13 cellular contexts compared by ENCODE assay signal in the genomic region with DNA sequence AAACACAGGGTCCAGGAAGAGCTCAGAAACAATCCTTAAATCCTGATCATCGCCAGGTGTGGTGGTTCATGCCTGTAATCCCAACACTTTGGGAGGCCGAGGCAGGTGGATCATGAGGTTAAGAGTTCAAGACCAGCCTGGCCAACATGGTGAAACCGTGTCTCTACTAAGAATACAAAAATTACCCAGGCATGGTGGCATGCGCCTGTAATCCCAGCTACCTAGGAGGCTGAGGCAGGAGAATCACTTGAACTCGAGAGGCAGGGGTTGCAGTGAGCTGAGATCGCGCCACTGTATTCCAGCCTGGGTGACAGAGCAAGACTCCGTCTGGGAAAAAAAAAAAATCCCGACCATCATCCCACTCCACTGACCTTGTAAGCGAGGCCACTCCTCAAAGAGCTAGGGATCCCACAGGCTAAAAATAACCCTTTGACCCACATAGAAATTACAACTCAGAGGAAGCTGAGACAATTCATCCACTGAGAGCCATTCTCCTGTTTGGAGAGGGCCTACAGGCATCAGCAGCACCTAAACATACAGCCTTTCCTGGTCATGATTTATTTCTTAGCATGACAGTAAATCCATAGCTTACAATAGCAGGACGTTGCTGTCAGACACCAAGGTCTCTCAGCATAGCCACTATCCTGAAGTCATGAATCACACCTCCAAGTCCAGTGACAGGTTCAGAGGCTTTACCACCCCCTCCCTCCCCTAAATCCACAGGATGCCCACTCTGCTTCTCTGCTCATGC.
A peak's percentile ranks its signal among the peaks of the same experiment; 100 is the strongest.
DNase-seq lines count a peak whose midpoint lies in the region; ATAC-seq, FAIRE-seq and TF ChIP-seq lines count a peak whose summit lies in the region.
"Had no signal": no experiment of that assay in that cellular context is flagged by ENCODE, and none has a peak within 500 bp of the region (broad histone marks: within the 10 kb centered on the region; RNA-seq: fewer than 3 reads in every experiment).

No MANE protein-coding gene starts in this region.

- intact Hi-C loops in Panc1 (cut with micrococcal nuclease; ENCODE audit: unreplicated experiment): no loop called here
- intact Hi-C loops in left ventricle myocardium inferior (cut with micrococcal nuclease): no loop called here

- BruUV-seq in Panc1 (replicated peaks; lab: Mats Ljungman, UMichigan): no TSS peak

- no peak overlapping the region for H3K27ac ChIP-seq in CD8-positive, alpha-beta memory T cell (ENCODE audit: low read depth, low read length)
- peak overlapping the region; percentile 40; the same call in 1 of the 2 replicates for H3K27ac ChIP-seq in Panc1 (ENCODE audit: low read length)
- H3K27ac ChIP-seq in left ventricle myocardium inferior (replicated peaks): peak overlapping the region; percentile 28
- peak overlapping the region; percentile 76 for H3K27ac ChIP-seq in parathyroid adenoma
- H3K27ac ChIP-seq: neutrophil, upper lobe of right lung had no signal

- H3K27me3 Mint-ChIP-seq in CD8-positive, alpha-beta memory T cell: no peaks in the 10 kb centered on the region
- H3K27me3 Mint-ChIP-seq in progenitor cell of endocrine pancreas: no peaks in the 10 kb centered on the region

- peak overlapping the region in 3 of 7 donors; percentile 17 to 48 (median 42) for H3K4me3 Mint-ChIP-seq in CD8-positive, alpha-beta memory T cell
- H3K4me3 Mint-ChIP-seq in progenitor cell of endocrine pancreas (ENCODE audit: low read depth): no peak overlapping the region

- H3K4me1 ChIP-seq in CD8-positive, alpha-beta memory T cell (ENCODE audit: insufficient read depth, low read length): peaks cover 10% of the 10 kb centered on the region
- peaks cover 29% of the 10 kb centered on the region for H3K4me1 ChIP-seq in Panc1 (ENCODE audit: control insufficient read depth, insufficient read depth, low read length)
- H3K4me1 ChIP-seq in left ventricle myocardium inferior: peaks cover 62% of the 10 kb centered on the region
- H3K4me1 ChIP-seq in parathyroid adenoma: peaks cover 16% of the 10 kb centered on the region

- peaks cover 67 to 82% (median 76%) of the 10 kb centered on the region in 3 donors for H3K4me1 Mint-ChIP-seq in CD8-positive, alpha-beta memory T cell
- H3K4me1 Mint-ChIP-seq in progenitor cell of endocrine pancreas (ENCODE audit: low read depth): peaks cover 21% of the 10 kb centered on the region

- TF ChIP-seq CTCF in Panc1 (IDR thresholded peaks at IDR 0.05) (no peak), left ventricle myocardium inferior (IDR thresholded peaks at IDR 0.05; ENCODE audit: borderline replicate concordance) (no peak), parathyroid adenoma (IDR thresholded peaks at IDR 0.05) (no peak), D721Med (IDR thresholded peaks at IDR 0.05; ENCODE audit: insufficient read depth, missing control alignments) (no peak), progenitor cell of endocrine pancreas (IDR thresholded peaks at IDR 0.05; ENCODE audit: unreplicated experiment) (no peak)

- H3K27ac Mint-ChIP-seq in CD8-positive, alpha-beta memory T cell: peak overlapping the region in 5 of 8 donors; percentile 4 to 72 (median 44)
- no peak overlapping the region for H3K27ac Mint-ChIP-seq in progenitor cell of endocrine pancreas

- H3K9me3 ChIP-seq in CD8-positive, alpha-beta memory T cell (ENCODE audit: low read length): no peaks in the 10 kb centered on the region
- H3K9me3 ChIP-seq in Panc1 (ENCODE audit: control insufficient read depth, insufficient read depth, low read depth, low read length) (no peaks in the 10 kb centered on the region), left ventricle myocardium inferior (replicated peaks) (no peaks in the 10 kb centered on the region), parathyroid adenoma (ENCODE audit: control insufficient read depth, low read length) (no peaks in the 10 kb centered on the region)
- H3K9me3 ChIP-seq: body of pancreas, neutrophil, upper lobe of right lung had no signal

- no peak overlapping the region for H3K4me3 ChIP-seq in CD8-positive, alpha-beta memory T cell (ENCODE audit: low read length)
- H3K4me3 ChIP-seq in Panc1 (ENCODE audit: low read depth in 2 of 2, low read length in 2 of 2): no peak overlapping the region
- no peak overlapping the region for H3K4me3 ChIP-seq in left ventricle myocardium inferior
- no peak overlapping the region for H3K4me3 ChIP-seq in parathyroid adenoma (ENCODE audit: low read depth, low read length)
- H3K4me3 ChIP-seq: body of pancreas, upper lobe of right lung had no signal

- H2AFZ ChIP-seq in parathyroid adenoma: no peak overlapping the region

- peaks cover 2% of the 10 kb centered on the region for H3K79me2 ChIP-seq in parathyroid adenoma

- in situ Hi-C loops in Panc1 (cut with HindIII; ENCODE audit: low pct_unique_long_range_greater_than_20kb, low sequenced_read_pairs): no loop called here

- CTCF ChIA-PET in CD8-positive, alpha-beta memory T cell (lab: Charles Lee): no interaction called here
- CTCF ChIA-PET in Panc1 (lab: Charles Lee): no interaction called here

- H3K9ac ChIP-seq in parathyroid adenoma: no peak overlapping the region

- no peak for FAIRE-seq in D721Med (lab: Jason Lieb, UNC)
- FAIRE-seq: TTC549 had no signal

- H3K36me3 ChIP-seq in CD8-positive, alpha-beta memory T cell (ENCODE audit: insufficient read depth, low read length): no peaks in the 10 kb centered on the region
- H3K36me3 ChIP-seq in Panc1 (ENCODE audit: control insufficient read depth, insufficient read depth, low read length) (no peaks in the 10 kb centered on the region), left ventricle myocardium inferior (no peaks in the 10 kb centered on the region), parathyroid adenoma (ENCODE audit: control insufficient read depth, insufficient read depth, low read length) (no peaks in the 10 kb centered on the region)
- H3K36me3 ChIP-seq: neutrophil, upper lobe of right lung had no signal

- ATAC-seq in Panc1 (peak; percentile 38; the same call in 1 of the 2 replicates), GM19467 (IDR thresholded peaks at IDR 0.05; ENCODE audit: unreplicated experiment) (no peak)
- ATAC-seq: upper lobe of right lung had no signal

- H3K36me3 Mint-ChIP-seq in CD8-positive, alpha-beta memory T cell: peaks cover 0 to 4% (median 2%) of the 10 kb centered on the region in 3 donors
- H3K36me3 Mint-ChIP-seq in progenitor cell of endocrine pancreas (ENCODE audit: insufficient read depth): no peaks in the 10 kb centered on the region

- H3K27me3 ChIP-seq in CD8-positive, alpha-beta memory T cell (ENCODE audit: insufficient read depth, low read length, poor library complexity, severe bottlenecking): no peaks in the 10 kb centered on the region
- H3K27me3 ChIP-seq in Panc1 (ENCODE audit: control insufficient read depth, insufficient read depth, low read length) (no peaks in the 10 kb centered on the region), left ventricle myocardium inferior (ENCODE audit: low read depth) (no peaks in the 10 kb centered on the region), parathyroid adenoma (ENCODE audit: control insufficient read depth, insufficient read depth, low read length) (no peaks in the 10 kb centered on the region)
- H3K27me3 ChIP-seq: body of pancreas, neutrophil, upper lobe of right lung had no signal

- no peak for DNase-seq in CD8-positive, alpha-beta memory T cell
- DNase-seq in Panc1 (ENCODE audit: low read depth, low spot score) (no peak), left ventricle myocardium inferior (no peak), D721Med (ENCODE audit: insufficient read length, low spot score) (no peak), progenitor cell of endocrine pancreas (ENCODE audit: low spot score, unreplicated experiment) (no peak), NCI-H2196 treated with DMSO at 0.1 percent for 48 hours (lab: John Stamatoyannopoulos, UW; ENCODE audit: unreplicated experiment) (no peak)
- DNase-seq: body of pancreas, left cardiac atrium, upper lobe of right lung had no signal

- no peaks in the 10 kb centered on the region for H3K9me3 Mint-ChIP-seq in CD8-positive, alpha-beta memory T cell
- H3K9me3 Mint-ChIP-seq in progenitor cell of endocrine pancreas (ENCODE audit: low read depth): no peaks in the 10 kb centered on the region

- H3K4me2 ChIP-seq in parathyroid adenoma (ENCODE audit: low read length): no peak overlapping the region

- POLR2A ChIA-PET in CD8-positive, alpha-beta memory T cell (lab: Charles Lee): no interaction called here
- POLR2A ChIA-PET in Panc1 (lab: Charles Lee): interaction anchor here (0.6 to 0.7 kb wide), 2 partner anchors 37 to 94 kb away, joined by 3 to 5 read pairs; no protein-coding TSS in a partner anchor
